1 cellular context compared by ENCODE assay signal in the genomic region with DNA sequence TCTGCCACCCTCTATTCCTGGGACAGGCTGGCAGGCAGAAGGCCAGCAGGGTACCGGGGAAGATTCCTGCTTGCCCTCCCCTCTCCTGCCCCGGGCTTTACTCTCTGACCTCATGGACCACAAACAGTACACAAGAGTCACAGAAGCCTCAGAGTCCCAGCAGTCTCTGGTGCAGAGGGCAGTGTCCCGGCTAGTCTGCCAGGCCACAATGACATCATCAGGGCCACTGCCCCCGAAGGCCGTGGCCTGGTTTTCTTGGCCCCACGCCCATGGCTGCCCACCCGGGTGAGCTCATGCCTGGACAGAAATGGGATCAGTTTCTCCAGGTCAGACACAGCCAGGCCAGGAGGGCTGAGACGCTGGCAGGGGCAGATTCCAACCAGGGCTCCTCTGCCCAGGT.
TF ChIP-seq lines count a peak whose summit lies in the region.

No MANE protein-coding gene starts in this region.

TF ChIP-seq in HepG2, 621 proteins besides CTCF, POLR2A, EP300 and RAD21 (continued from another document and continues in another):
- TF ChIP-seq, protein P1, sequence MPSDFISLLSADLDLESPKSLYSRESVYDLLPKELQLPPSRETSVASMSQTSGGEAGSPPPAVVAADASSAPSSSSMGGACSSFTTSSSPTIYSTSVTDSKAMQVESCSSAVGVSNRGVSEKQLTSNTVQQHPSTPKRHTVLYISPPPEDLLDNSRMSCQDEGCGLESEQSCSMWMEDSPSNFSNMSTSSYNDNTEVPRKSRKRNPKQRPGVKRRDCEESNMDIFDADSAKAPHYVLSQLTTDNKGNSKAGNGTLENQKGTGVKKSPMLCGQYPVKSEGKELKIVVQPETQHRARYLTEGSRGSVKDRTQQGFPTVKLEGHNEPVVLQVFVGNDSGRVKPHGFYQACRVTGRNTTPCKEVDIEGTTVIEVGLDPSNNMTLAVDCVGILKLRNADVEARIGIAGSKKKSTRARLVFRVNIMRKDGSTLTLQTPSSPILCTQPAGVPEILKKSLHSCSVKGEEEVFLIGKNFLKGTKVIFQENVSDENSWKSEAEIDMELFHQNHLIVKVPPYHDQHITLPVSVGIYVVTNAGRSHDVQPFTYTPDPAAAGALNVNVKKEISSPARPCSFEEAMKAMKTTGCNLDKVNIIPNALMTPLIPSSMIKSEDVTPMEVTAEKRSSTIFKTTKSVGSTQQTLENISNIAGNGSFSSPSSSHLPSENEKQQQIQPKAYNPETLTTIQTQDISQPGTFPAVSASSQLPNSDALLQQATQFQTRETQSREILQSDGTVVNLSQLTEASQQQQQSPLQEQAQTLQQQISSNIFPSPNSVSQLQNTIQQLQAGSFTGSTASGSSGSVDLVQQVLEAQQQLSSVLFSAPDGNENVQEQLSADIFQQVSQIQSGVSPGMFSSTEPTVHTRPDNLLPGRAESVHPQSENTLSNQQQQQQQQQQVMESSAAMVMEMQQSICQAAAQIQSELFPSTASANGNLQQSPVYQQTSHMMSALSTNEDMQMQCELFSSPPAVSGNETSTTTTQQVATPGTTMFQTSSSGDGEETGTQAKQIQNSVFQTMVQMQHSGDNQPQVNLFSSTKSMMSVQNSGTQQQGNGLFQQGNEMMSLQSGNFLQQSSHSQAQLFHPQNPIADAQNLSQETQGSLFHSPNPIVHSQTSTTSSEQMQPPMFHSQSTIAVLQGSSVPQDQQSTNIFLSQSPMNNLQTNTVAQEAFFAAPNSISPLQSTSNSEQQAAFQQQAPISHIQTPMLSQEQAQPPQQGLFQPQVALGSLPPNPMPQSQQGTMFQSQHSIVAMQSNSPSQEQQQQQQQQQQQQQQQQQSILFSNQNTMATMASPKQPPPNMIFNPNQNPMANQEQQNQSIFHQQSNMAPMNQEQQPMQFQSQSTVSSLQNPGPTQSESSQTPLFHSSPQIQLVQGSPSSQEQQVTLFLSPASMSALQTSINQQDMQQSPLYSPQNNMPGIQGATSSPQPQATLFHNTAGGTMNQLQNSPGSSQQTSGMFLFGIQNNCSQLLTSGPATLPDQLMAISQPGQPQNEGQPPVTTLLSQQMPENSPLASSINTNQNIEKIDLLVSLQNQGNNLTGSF (CRISPR knock-in tag; IDR thresholded peaks at IDR 0.05): no peak
- TF ChIP-seq, protein P2, sequence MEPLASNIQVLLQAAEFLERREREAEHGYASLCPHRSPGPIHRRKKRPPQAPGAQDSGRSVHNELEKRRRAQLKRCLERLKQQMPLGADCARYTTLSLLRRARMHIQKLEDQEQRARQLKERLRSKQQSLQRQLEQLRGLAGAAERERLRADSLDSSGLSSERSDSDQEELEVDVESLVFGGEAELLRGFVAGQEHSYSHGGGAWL (CRISPR knock-in tag; IDR thresholded peaks at IDR 0.05): no peak
- TF ChIP-seq, protein P3, sequence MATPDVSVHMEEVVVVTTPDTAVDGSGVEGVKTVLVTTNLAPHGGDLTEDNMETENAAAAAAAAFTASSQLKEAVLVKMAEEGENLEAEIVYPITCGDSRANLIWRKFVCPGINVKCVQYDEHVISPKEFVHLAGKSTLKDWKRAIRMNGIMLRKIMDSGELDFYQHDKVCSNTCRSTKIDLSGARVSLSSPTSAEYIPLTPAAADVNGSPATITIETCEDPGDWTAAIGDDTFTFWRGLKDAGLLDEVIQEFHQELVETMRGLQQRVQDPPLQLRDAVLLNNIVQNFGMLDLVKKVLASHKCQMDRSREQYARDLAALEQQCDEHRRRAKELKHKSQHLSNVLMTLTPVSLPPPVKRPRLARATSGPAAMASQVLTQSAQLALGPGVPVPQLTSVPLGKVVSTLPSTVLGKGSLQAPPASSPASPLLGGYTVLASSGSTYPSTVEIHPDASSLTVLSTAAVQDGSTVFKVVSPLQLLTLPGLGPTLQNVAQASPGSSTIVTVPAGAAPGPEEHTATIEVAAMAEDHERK (CRISPR knock-in tag; IDR thresholded peaks at IDR 0.05; ENCODE audit: low read depth): no peak
- no peak for TF ChIP-seq LCORL (IDR thresholded peaks at IDR 0.05)
- TF ChIP-seq LCORL (CRISPR knock-in tag; IDR thresholded peaks at IDR 0.05): peak; percentile 75
- TF ChIP-seq PITX1 (CRISPR knock-in tag; IDR thresholded peaks at IDR 0.05): no peak
- no peak for TF ChIP-seq ZNF430 (CRISPR knock-in tag; IDR thresholded peaks at IDR 0.05)
- no peak for TF ChIP-seq NFRKB (IDR thresholded peaks at IDR 0.05)
- no peak for TF ChIP-seq KAT7 (CRISPR knock-in tag; IDR thresholded peaks at IDR 0.05; ENCODE audit: borderline replicate concordance)
- no peak for TF ChIP-seq HNRNPLL (IDR thresholded peaks at IDR 0.05; ENCODE audit: low read depth, low read length, poor library complexity, severe bottlenecking)
- TF ChIP-seq, protein P4, sequence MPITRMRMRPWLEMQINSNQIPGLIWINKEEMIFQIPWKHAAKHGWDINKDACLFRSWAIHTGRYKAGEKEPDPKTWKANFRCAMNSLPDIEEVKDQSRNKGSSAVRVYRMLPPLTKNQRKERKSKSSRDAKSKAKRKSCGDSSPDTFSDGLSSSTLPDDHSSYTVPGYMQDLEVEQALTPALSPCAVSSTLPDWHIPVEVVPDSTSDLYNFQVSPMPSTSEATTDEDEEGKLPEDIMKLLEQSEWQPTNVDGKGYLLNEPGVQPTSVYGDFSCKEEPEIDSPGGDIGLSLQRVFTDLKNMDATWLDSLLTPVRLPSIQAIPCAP (CRISPR knock-in tag; IDR thresholded peaks at IDR 0.05; ENCODE audit: low read depth): no peak
- TF ChIP-seq, protein P5, sequence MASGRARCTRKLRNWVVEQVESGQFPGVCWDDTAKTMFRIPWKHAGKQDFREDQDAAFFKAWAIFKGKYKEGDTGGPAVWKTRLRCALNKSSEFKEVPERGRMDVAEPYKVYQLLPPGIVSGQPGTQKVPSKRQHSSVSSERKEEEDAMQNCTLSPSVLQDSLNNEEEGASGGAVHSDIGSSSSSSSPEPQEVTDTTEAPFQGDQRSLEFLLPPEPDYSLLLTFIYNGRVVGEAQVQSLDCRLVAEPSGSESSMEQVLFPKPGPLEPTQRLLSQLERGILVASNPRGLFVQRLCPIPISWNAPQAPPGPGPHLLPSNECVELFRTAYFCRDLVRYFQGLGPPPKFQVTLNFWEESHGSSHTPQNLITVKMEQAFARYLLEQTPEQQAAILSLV (CRISPR knock-in tag; IDR thresholded peaks at IDR 0.05; ENCODE audit: borderline replicate concordance): no peak
- no peak for TF ChIP-seq CHD4 (IDR thresholded peaks at IDR 0.05; ENCODE audit: borderline replicate concordance, low read length)
- TF ChIP-seq, protein P6, sequence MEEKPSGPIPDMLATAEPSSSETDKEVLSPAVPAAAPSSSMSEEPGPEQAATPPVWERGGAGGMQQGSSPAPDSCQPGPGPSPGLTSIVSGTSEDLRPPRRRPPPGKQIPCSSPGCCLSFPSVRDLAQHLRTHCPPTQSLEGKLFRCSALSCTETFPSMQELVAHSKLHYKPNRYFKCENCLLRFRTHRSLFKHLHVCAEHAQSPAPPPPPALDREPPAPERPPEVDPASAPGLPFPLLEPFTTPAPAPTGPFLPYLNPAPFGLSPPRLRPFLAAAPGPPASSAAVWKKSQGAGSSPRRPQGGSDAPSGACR (CRISPR knock-in tag; IDR thresholded peaks at IDR 0.05): no peak
- peak; percentile 63 for TF ChIP-seq FOSL2 (CRISPR knock-in tag; IDR thresholded peaks at IDR 0.05)
- no peak for TF ChIP-seq ARNT (IDR thresholded peaks at IDR 0.05)
- no peak for TF ChIP-seq ZNF546 (CRISPR knock-in tag; conservative IDR thresholded peaks at IDR 0.05)
- no peak for TF ChIP-seq ZBTB42 (CRISPR knock-in tag; IDR thresholded peaks at IDR 0.05)
- no peak for TF ChIP-seq GFI1 (CRISPR knock-in tag; IDR thresholded peaks at IDR 0.05; ENCODE audit: borderline replicate concordance)
- TF ChIP-seq, protein P7, sequence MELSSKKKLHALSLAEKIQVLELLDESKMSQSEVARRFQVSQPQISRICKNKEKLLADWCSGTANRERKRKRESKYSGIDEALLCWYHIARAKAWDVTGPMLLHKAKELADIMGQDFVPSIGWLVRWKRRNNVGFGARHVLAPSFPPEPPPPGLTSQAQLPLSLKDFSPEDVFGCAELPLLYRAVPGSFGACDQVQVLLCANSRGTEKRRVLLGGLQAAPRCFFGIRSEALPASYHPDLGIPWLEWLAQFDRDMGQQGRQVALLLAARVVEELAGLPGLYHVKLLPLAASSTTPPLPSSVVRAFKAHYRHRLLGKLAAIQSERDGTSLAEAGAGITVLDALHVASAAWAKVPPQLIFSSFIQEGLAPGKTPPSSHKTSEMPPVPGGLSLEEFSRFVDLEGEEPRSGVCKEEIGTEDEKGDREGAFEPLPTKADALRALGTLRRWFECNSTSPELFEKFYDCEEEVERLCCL (CRISPR knock-in tag; IDR thresholded peaks at IDR 0.05; ENCODE audit: borderline replicate concordance): no peak
- TF ChIP-seq ZFP90 (CRISPR knock-in tag; IDR thresholded peaks at IDR 0.05; ENCODE audit: borderline replicate concordance): no peak
- no peak for TF ChIP-seq RBM22 (optimal IDR thresholded peaks at IDR 0.05; ENCODE audit: low read length)
- no peak for TF ChIP-seq TP53 (CRISPR knock-in tag; conservative IDR thresholded peaks at IDR 0.05)
- no peak for TF ChIP-seq ZKSCAN5 (CRISPR knock-in tag; IDR thresholded peaks at IDR 0.05)
- TF ChIP-seq, protein P8, sequence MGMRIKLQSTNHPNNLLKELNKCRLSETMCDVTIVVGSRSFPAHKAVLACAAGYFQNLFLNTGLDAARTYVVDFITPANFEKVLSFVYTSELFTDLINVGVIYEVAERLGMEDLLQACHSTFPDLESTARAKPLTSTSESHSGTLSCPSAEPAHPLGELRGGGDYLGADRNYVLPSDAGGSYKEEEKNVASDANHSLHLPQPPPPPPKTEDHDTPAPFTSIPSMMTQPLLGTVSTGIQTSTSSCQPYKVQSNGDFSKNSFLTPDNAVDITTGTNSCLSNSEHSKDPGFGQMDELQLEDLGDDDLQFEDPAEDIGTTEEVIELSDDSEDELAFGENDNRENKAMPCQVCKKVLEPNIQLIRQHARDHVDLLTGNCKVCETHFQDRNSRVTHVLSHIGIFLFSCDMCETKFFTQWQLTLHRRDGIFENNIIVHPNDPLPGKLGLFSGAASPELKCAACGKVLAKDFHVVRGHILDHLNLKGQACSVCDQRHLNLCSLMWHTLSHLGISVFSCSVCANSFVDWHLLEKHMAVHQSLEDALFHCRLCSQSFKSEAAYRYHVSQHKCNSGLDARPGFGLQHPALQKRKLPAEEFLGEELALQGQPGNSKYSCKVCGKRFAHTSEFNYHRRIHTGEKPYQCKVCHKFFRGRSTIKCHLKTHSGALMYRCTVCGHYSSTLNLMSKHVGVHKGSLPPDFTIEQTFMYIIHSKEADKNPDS (CRISPR knock-in tag; IDR thresholded peaks at IDR 0.05): no peak
- TF ChIP-seq BORCS8-MEF2B (CRISPR knock-in tag; IDR thresholded peaks at IDR 0.05): no peak
- TF ChIP-seq ZNF564 (CRISPR knock-in tag; IDR thresholded peaks at IDR 0.05): no peak
- no peak for TF ChIP-seq KDM6A (CRISPR knock-in tag; IDR thresholded peaks at IDR 0.05; ENCODE audit: low read depth)
- no peak for TF ChIP-seq ZNF713 (CRISPR knock-in tag; IDR thresholded peaks at IDR 0.05)
- TF ChIP-seq, protein P9, sequence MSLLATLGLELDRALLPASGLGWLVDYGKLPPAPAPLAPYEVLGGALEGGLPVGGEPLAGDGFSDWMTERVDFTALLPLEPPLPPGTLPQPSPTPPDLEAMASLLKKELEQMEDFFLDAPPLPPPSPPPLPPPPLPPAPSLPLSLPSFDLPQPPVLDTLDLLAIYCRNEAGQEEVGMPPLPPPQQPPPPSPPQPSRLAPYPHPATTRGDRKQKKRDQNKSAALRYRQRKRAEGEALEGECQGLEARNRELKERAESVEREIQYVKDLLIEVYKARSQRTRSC (CRISPR knock-in tag; IDR thresholded peaks at IDR 0.05; ENCODE audit: low read depth): no peak
- no peak for TF ChIP-seq ZNF747 (CRISPR knock-in tag; IDR thresholded peaks at IDR 0.05; ENCODE audit: borderline replicate concordance)
- TF ChIP-seq FOXP1 (IDR thresholded peaks at IDR 0.05): no peak
- no peak; the same call in 1 of the 2 replicates for TF ChIP-seq FOXP1 (CRISPR knock-in tag; IDR thresholded peaks at IDR 0.05)
- peak; percentile 70 for TF ChIP-seq JUND (CRISPR knock-in tag; IDR thresholded peaks at IDR 0.05)
- TF ChIP-seq ZNF382 (CRISPR knock-in tag; IDR thresholded peaks at IDR 0.05; ENCODE audit: borderline replicate concordance): no peak
- TF ChIP-seq, protein P10, sequence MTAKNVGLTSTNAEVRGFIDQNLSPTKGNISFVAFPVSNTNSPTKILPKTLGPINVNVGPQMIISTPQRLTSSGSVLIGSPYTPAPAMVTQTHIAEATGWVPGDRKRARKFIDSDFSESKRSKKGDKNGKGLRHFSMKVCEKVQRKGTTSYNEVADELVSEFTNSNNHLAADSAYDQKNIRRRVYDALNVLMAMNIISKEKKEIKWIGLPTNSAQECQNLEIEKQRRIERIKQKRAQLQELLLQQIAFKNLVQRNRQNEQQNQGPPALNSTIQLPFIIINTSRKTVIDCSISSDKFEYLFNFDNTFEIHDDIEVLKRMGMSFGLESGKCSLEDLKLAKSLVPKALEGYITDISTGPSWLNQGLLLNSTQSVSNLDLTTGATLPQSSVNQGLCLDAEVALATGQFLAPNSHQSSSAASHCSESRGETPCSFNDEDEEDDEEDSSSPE (CRISPR knock-in tag; IDR thresholded peaks at IDR 0.05): no peak
- TF ChIP-seq, protein P11, sequence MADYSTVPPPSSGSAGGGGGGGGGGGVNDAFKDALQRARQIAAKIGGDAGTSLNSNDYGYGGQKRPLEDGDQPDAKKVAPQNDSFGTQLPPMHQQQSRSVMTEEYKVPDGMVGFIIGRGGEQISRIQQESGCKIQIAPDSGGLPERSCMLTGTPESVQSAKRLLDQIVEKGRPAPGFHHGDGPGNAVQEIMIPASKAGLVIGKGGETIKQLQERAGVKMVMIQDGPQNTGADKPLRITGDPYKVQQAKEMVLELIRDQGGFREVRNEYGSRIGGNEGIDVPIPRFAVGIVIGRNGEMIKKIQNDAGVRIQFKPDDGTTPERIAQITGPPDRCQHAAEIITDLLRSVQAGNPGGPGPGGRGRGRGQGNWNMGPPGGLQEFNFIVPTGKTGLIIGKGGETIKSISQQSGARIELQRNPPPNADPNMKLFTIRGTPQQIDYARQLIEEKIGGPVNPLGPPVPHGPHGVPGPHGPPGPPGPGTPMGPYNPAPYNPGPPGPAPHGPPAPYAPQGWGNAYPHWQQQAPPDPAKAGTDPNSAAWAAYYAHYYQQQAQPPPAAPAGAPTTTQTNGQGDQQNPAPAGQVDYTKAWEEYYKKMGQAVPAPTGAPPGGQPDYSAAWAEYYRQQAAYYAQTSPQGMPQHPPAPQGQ (CRISPR knock-in tag; IDR thresholded peaks at IDR 0.05; ENCODE audit: borderline replicate concordance): no peak
- TF ChIP-seq FOXJ3 (CRISPR knock-in tag; IDR thresholded peaks at IDR 0.05; ENCODE audit: borderline replicate concordance): no peak
- TF ChIP-seq JUN (CRISPR knock-in tag; IDR thresholded peaks at IDR 0.05): no peak
- no peak for TF ChIP-seq FLYWCH1 (CRISPR knock-in tag; IDR thresholded peaks at IDR 0.05)
- TF ChIP-seq ZBTB7B (CRISPR knock-in tag; IDR thresholded peaks at IDR 0.05): no peak
- TF ChIP-seq TBX3 (IDR thresholded peaks at IDR 0.05; ENCODE audit: borderline replicate concordance): no peak
- TF ChIP-seq AGO1 (IDR thresholded peaks at IDR 0.05; ENCODE audit: low read depth, low read length, poor library complexity, severe bottlenecking): peak; percentile 18
- no peak for TF ChIP-seq ZNF225 (CRISPR knock-in tag; IDR thresholded peaks at IDR 0.05)
- no peak for TF ChIP-seq PRPF4 (IDR thresholded peaks at IDR 0.05; ENCODE audit: low read depth, low read length, poor library complexity, severe bottlenecking)
- TF ChIP-seq, protein P12, sequence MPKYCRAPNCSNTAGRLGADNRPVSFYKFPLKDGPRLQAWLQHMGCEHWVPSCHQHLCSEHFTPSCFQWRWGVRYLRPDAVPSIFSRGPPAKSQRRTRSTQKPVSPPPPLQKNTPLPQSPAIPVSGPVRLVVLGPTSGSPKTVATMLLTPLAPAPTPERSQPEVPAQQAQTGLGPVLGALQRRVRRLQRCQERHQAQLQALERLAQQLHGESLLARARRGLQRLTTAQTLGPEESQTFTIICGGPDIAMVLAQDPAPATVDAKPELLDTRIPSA (CRISPR knock-in tag; IDR thresholded peaks at IDR 0.05; ENCODE audit: borderline replicate concordance): no peak
- TF ChIP-seq ZNF768 (CRISPR knock-in tag; IDR thresholded peaks at IDR 0.05): no peak
- no peak for TF ChIP-seq ZNF326 (CRISPR knock-in tag; IDR thresholded peaks at IDR 0.05; ENCODE audit: borderline replicate concordance)
